In genomic region chr2:120470041-120470716, GRCh38 we compare ENCODE assay signal across 8 cellular contexts.
DNase-seq lines count a peak whose midpoint lies in the region; ATAC-seq, FAIRE-seq and TF ChIP-seq lines count a peak whose summit lies in the region.
"Had no signal": no experiment of that assay in that cellular context is flagged by ENCODE, and none has a peak within 500 bp of the region (broad histone marks: within the 10 kb centered on the region; RNA-seq: fewer than 3 reads in every experiment).

No MANE protein-coding gene starts in this region.

- no peak overlapping the region for H3K27ac Mint-ChIP-seq in GM23338
- H3K27ac Mint-ChIP-seq in activated CD4-positive, alpha-beta T cell treated with anti-CD3 and anti-CD28 coated beads for 36 hours: no peak overlapping the region
- H3K27ac Mint-ChIP-seq: activated naive CD8-positive, alpha-beta T cell treated with anti-CD3 and anti-CD28 coated beads, Interleukin-2, amount 10 ng/mL, durations not matched to agents 7 days and 5 days had no signal

- ATAC-seq in upper lobe of right lung: peak; percentile 90
- ATAC-seq in GM23338: no peak
- ATAC-seq in activated CD4-positive, alpha-beta T cell treated with anti-CD3 and anti-CD28 coated beads for 36 hours: no peak

- dilution Hi-C loops in keratinocyte (cut with MboI; ENCODE audit: extremely low pct_ligation_motif_present, low sequenced_read_pairs): no loop called here

- H3K9me3 ChIP-seq in keratinocyte (ENCODE audit: control insufficient read depth, low read depth, low read length) (peaks cover 8% of the 10 kb centered on the region), upper lobe of right lung (no peaks in the 10 kb centered on the region)

- TF ChIP-seq CTCF in keratinocyte (optimal IDR thresholded peaks at IDR 0.05 in 1 of 3, IDR thresholded peaks at IDR 0.05 in 1 of 3, conservative IDR thresholded peaks at IDR 0.05 in 1 of 3; ENCODE audit: extremely low read depth in 1 of 3, insufficient read depth in 2 of 3, low read length in 3 of 3) (no peak), upper lobe of right lung (IDR thresholded peaks at IDR 0.05) (no peak), GM23338 (conservative IDR thresholded peaks at IDR 0.05; ENCODE audit: low read depth in 2 of 2) (no peak)

- CTCF ChIA-PET in activated CD4-positive, alpha-beta T cell treated with anti-CD3 and anti-CD28 coated beads for 36 hours (lab: Charles Lee): no interaction called here

- H3K4me3 ChIP-seq in keratinocyte (ENCODE audit: control insufficient read depth in 2 of 3, extremely low read depth in 1 of 3, insufficient read depth in 2 of 3, low read depth in 1 of 3, low read length in 3 of 3) (no peak overlapping the region), upper lobe of right lung (no peak overlapping the region), GM23338 (no peak overlapping the region)

- no peaks in the 10 kb centered on the region for H3K9me3 Mint-ChIP-seq in GM23338
- peaks cover 2% of the 10 kb centered on the region for H3K9me3 Mint-ChIP-seq in activated CD4-positive, alpha-beta T cell treated with anti-CD3 and anti-CD28 coated beads for 36 hours (ENCODE audit: low read depth)
- H3K9me3 Mint-ChIP-seq: activated naive CD8-positive, alpha-beta T cell treated with anti-CD3 and anti-CD28 coated beads, Interleukin-2, amount 10 ng/mL, durations not matched to agents 7 days and 5 days had no signal

- no peaks in the 10 kb centered on the region for H3K9me2 ChIP-seq in GM23338 (ENCODE audit: insufficient read depth)

- H3K4me1 Mint-ChIP-seq in GM23338: peaks cover 12% of the 10 kb centered on the region
- H3K4me1 Mint-ChIP-seq in activated CD4-positive, alpha-beta T cell treated with anti-CD3 and anti-CD28 coated beads for 36 hours: no peaks in the 10 kb centered on the region
- H3K4me1 Mint-ChIP-seq: activated naive CD8-positive, alpha-beta T cell treated with anti-CD3 and anti-CD28 coated beads, Interleukin-2, amount 10 ng/mL, durations not matched to agents 7 days and 5 days had no signal

- H3K9ac ChIP-seq in keratinocyte (ENCODE audit: control insufficient read depth, extremely low read depth, insufficient read depth, low read length): peak overlapping the region; percentile 56

- no peaks in the 10 kb centered on the region for H3K36me3 Mint-ChIP-seq in GM23338 (ENCODE audit: low read depth)
- H3K36me3 Mint-ChIP-seq in activated CD4-positive, alpha-beta T cell treated with anti-CD3 and anti-CD28 coated beads for 36 hours (ENCODE audit: low read depth): no peaks in the 10 kb centered on the region
- H3K36me3 Mint-ChIP-seq: activated naive CD8-positive, alpha-beta T cell treated with anti-CD3 and anti-CD28 coated beads, Interleukin-2, amount 10 ng/mL, durations not matched to agents 7 days and 5 days had no signal

- peak; percentile 89 for FAIRE-seq in keratinocyte (lab: Jason Lieb, UNC)

- H3K27ac ChIP-seq in keratinocyte (ENCODE audit: control insufficient read depth, insufficient read depth, low read length) (peak overlapping the region; percentile 79), upper lobe of right lung (peak overlapping the region; percentile 95), GM23338 (ENCODE audit: low read depth) (no peak overlapping the region)

- no peak overlapping the region for H3K4me3 Mint-ChIP-seq in GM23338
- H3K4me3 Mint-ChIP-seq in activated CD4-positive, alpha-beta T cell treated with anti-CD3 and anti-CD28 coated beads for 36 hours: no peak overlapping the region
- H3K4me3 Mint-ChIP-seq: activated naive CD8-positive, alpha-beta T cell treated with anti-CD3 and anti-CD28 coated beads, Interleukin-2, amount 10 ng/mL, durations not matched to agents 7 days and 5 days had no signal

- H4K20me1 ChIP-seq in keratinocyte (ENCODE audit: control insufficient read depth, extremely low read depth, insufficient read depth, low read length) (no peaks in the 10 kb centered on the region), GM23338 (replicated peaks; ENCODE audit: insufficient read depth) (peaks cover 12% of the 10 kb centered on the region)

- H3K4me1 ChIP-seq in keratinocyte (ENCODE audit: control insufficient read depth, extremely low read depth, insufficient read depth, low read length) (peaks cover 38% of the 10 kb centered on the region), upper lobe of right lung (peaks cover 42% of the 10 kb centered on the region), GM23338 (ENCODE audit: insufficient read depth) (peaks cover 13% of the 10 kb centered on the region)

- H3K4me2 ChIP-seq in keratinocyte (ENCODE audit: control insufficient read depth, extremely low read depth, insufficient read depth, low read depth, low read length) (peak overlapping the region; percentile 37), GM23338 (no peak overlapping the region)

- no peaks in the 10 kb centered on the region for H3K9me1 ChIP-seq in keratinocyte (ENCODE audit: control insufficient read depth, extremely low read depth, insufficient read depth, low read length)

- POLR2A ChIA-PET in activated CD4-positive, alpha-beta T cell treated with anti-CD3 and anti-CD28 coated beads for 36 hours (lab: Charles Lee): no interaction called here

- H3K79me2 ChIP-seq in keratinocyte (ENCODE audit: control insufficient read depth, insufficient read depth, low read length) (no peaks in the 10 kb centered on the region), GM23338 (replicated peaks; ENCODE audit: insufficient read depth) (no peaks in the 10 kb centered on the region)

- 0 out of 2 replicates have a peak, but pooled peaks cover 3% of the 10 kb centered on the region for H3F3A ChIP-seq in GM23338 (replicated peaks; ENCODE audit: low read depth)

- DNase-seq in M059J (ENCODE audit: low read depth) (peak; percentile 92), amniotic epithelial cell (ENCODE audit: low read depth) (peak; percentile 98), keratinocyte (ENCODE audit: low read depth, low spot score) (peak; percentile 63), upper lobe of right lung (peak; percentile 91), GM23338 (ENCODE audit: low spot score) (no peak), putamen (ENCODE audit: low spot score) (no peak)
- DNase-seq in activated CD4-positive, alpha-beta T cell treated with anti-CD3 and anti-CD28 coated beads for 36 hours: no peak
- DNase-seq: activated naive CD8-positive, alpha-beta T cell treated with anti-CD3 and anti-CD28 coated beads, Interleukin-2, amount 10 ng/mL, durations not matched to agents 7 days and 5 days had no signal

- intact Hi-C loops in upper lobe of right lung (cut with DNase I): no loop called here
- intact Hi-C loops in activated CD4-positive, alpha-beta T cell treated with anti-CD3 and anti-CD28 coated beads for 36 hours (cut with DNase I, micrococcal nuclease): no loop called here

- H3K36me3 ChIP-seq in keratinocyte (ENCODE audit: control insufficient read depth in 2 of 2, extremely low read depth in 1 of 2, insufficient read depth in 2 of 2, low read length in 2 of 2) (no peaks in the 10 kb centered on the region), upper lobe of right lung (no peaks in the 10 kb centered on the region), GM23338 (ENCODE audit: insufficient read depth) (no peaks in the 10 kb centered on the region)

- H2AFZ ChIP-seq in keratinocyte (ENCODE audit: control insufficient read depth, low read length) (peak overlapping the region; percentile 51), GM23338 (no peak overlapping the region)

- H3K27me3 Mint-ChIP-seq in GM23338 (ENCODE audit: insufficient read depth, low read depth, poor library complexity): peaks cover 77% of the 10 kb centered on the region
- no peaks in the 10 kb centered on the region for H3K27me3 Mint-ChIP-seq in activated CD4-positive, alpha-beta T cell treated with anti-CD3 and anti-CD28 coated beads for 36 hours
- H3K27me3 Mint-ChIP-seq: activated naive CD8-positive, alpha-beta T cell treated with anti-CD3 and anti-CD28 coated beads, Interleukin-2, amount 10 ng/mL, durations not matched to agents 7 days and 5 days had no signal

- H3K27me3 ChIP-seq in keratinocyte (ENCODE audit: control insufficient read depth, extremely low read depth, insufficient read depth, low read length) (no peaks in the 10 kb centered on the region), upper lobe of right lung (no peaks in the 10 kb centered on the region), GM23338 (ENCODE audit: insufficient read depth) (peaks cover 84% of the 10 kb centered on the region)

TF ChIP-seq in GM23338, 12 proteins besides CTCF, POLR2A, EP300 and RAD21 (continues in another document):
- TF ChIP-seq ZNF331 (CRISPR knock-in tag; IDR thresholded peaks at IDR 0.05; ENCODE audit: low read depth): no peak

Comparison
In these comparisons a context has a peak if more than half of its experiments do, and no peak if none do; other contexts are left out.
1. DNase-seq: peak in M059J (single experiment), amniotic epithelial cell (single experiment), keratinocyte (single experiment) and upper lobe of right lung (single experiment); none in GM23338 (single experiment), putamen (single experiment) and activated CD4-positive, alpha-beta T cell treated with anti-CD3 and anti-CD28 coated beads for 36 hours (single experiment).